Comparison of ENCODE assay signal across 8 cellular contexts in the genomic region with DNA sequence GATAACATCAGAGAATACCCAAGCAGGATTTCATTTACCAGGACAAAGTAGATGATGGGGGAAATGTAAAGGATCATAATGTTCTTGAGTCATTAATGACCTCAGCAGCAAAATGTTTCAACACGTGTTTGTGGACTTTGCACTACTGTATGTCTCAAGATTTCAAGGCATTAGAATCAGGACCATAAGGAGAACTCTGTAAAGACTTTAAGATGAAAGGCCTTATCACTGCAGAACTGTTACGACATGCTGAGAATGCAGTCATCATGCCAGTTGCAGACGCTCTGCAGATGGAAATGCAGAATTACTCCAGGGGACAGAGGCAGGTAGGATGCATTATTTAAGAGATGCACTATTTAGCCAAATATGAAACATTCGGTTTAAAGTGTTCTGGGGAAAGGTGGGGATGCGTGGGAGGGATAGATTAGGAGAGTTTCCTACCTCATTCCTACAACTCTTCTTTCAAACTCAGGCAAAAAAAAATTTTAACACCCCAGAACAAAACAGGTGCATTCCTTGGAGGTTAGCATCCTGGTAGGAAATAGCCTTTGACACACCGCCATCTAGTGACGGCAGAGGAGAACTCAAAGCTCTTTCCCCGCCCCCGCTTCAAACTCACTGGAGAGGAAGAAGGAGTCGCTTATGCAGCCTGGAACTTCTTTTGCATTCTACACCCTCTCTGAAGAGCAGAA. TPM values are rescaled to one million over a fixed set of nuclear protein-coding genes. Genes with fewer than 3 reads are reported as not detected.
DNase-seq lines count a peak whose midpoint lies in the region; ATAC-seq and TF ChIP-seq lines count a peak whose summit lies in the region.

No MANE protein-coding gene starts in this region.

- no peak for TF ChIP-seq POLR2A in prostate gland (IDR thresholded peaks at IDR 0.05)
- TF ChIP-seq POLR2A in uterus (IDR thresholded peaks at IDR 0.05) = no peak

- WGBS in prostate gland = 5% methylated on average over 10 of the region's 10 CpGs

- H3K4me3 ChIP-seq in Karpas-422 (ENCODE audit: low read length) (no peak overlapping the region), prostate gland (no peak overlapping the region), uterus (no peak overlapping the region)

- peak; percentile 79 for ATAC-seq in Right ventricle myocardium superior (ENCODE audit: poor library complexity)

- no peaks in the 10 kb centered on the region for H3K9me3 ChIP-seq in Karpas-422 (ENCODE audit: low read length)
- H3K9me3 ChIP-seq in prostate gland = no peaks in the 10 kb centered on the region
- H3K9me3 ChIP-seq in uterus = no peaks in the 10 kb centered on the region

- no peaks in the 10 kb centered on the region for H3K9me2 ChIP-seq in Karpas-422 (replicated peaks; ENCODE audit: insufficient read depth, low read length)

- H3K9ac ChIP-seq in Karpas-422 (ENCODE audit: low read length) = no peak overlapping the region

- no peaks in the 10 kb centered on the region for H4K20me1 ChIP-seq in Karpas-422 (ENCODE audit: insufficient read depth, low read depth, low read length)

- no peak overlapping the region for H3K4me2 ChIP-seq in Karpas-422 (ENCODE audit: low read depth, low read length, poor library complexity, severe bottlenecking)

- no peak overlapping the region for H2AFZ ChIP-seq in Karpas-422 (ENCODE audit: low read length)

- peak; percentile 61 for DNase-seq in activated gamma-delta T cell treated with Interleukin-2 at 50 U/mL for 16 hours
- DNase-seq in activated gamma-delta T cell (lab: John Stamatoyannopoulos, UW) = no peak
- DNase-seq in Karpas-422 = peak; percentile 93
- DNase-seq in SKM-1 (lab: John Stamatoyannopoulos, UW; ENCODE audit: unreplicated experiment) = peak; percentile 37
- peak; percentile 70 for DNase-seq in activated naive CD4-positive, alpha-beta T cell treated with anti-CD3 and anti-CD28 coated beads, Interleukin-2, amount 50 U/mL, for 16 hours
- DNase-seq in Right ventricle myocardium superior = peak; percentile 46
- DNase-seq in prostate gland (ENCODE audit: low spot score) = peak; percentile 68
- peak; percentile 38 to 41 for DNase-seq in uterus

- H3K27me3 ChIP-seq in Karpas-422 (ENCODE audit: low read length) (no peaks in the 10 kb centered on the region), prostate gland (replicated peaks; ENCODE audit: insufficient read depth) (no peaks in the 10 kb centered on the region), uterus (no peaks in the 10 kb centered on the region)

- H3K27ac ChIP-seq in Karpas-422 (ENCODE audit: low read length) (no peak overlapping the region), prostate gland (no peak overlapping the region), uterus (no peak overlapping the region)

- TF ChIP-seq CTCF in prostate gland (IDR thresholded peaks at IDR 0.05) (peak; percentile 32 to 80 (median 71)), uterus (IDR thresholded peaks at IDR 0.05) (peak; percentile 54 to 72 (median 62))

- H3K36me3 ChIP-seq in Karpas-422 (ENCODE audit: insufficient read depth, low read length) = no peaks in the 10 kb centered on the region
- H3K36me3 ChIP-seq in prostate gland = no peaks in the 10 kb centered on the region
- no peaks in the 10 kb centered on the region for H3K36me3 ChIP-seq in uterus

- peaks cover 4% of the 10 kb centered on the region; the same call in 1 of the 2 replicates for H3K4me1 ChIP-seq in Karpas-422 (ENCODE audit: low read length)
- H3K4me1 ChIP-seq in prostate gland (replicated peaks) = no peaks in the 10 kb centered on the region
- H3K4me1 ChIP-seq in uterus = no peaks in the 10 kb centered on the region

- no peaks in the 10 kb centered on the region for H3K79me2 ChIP-seq in Karpas-422 (ENCODE audit: low read length)

- intact Hi-C loops in Right ventricle myocardium superior (cut with DNase I) = loop anchor here (5.0 kb wide), 1 partner anchor 341 kb away; no protein-coding TSS in a partner anchor
- intact Hi-C loops in prostate gland (cut with DNase I) = loop anchor here (5.0 to 10.0 kb wide), 2 partner anchors 434 to 656 kb away; no protein-coding TSS in a partner anchor
- intact Hi-C loops in uterus (cut with DNase I; ENCODE audit: low total_unique reads) = loop anchor here (10.0 kb wide), 1 partner anchor 654 kb away; no protein-coding TSS in a partner anchor

RNA-seq across cellular contexts. Expression of gene TOPAZ1, which starts 43.3 kb away (rescaled TPM):
- total RNA-seq in Karpas-422 (2014; rRNA removed; shearing (Covaris generic); ENCODE audit: low replicate concordance) = not detected in 2 replicates
- total RNA-seq in Right ventricle myocardium superior (not detected), prostate gland (1 to 10 TPM in 1 of 2 donors, not detected in 1; 3.4 TPM), uterus (under 1 TPM in 1 of 4 donors, not detected in 3; 0.28 TPM)
